1 cellular context compared by ENCODE assay signal in the genomic region with DNA sequence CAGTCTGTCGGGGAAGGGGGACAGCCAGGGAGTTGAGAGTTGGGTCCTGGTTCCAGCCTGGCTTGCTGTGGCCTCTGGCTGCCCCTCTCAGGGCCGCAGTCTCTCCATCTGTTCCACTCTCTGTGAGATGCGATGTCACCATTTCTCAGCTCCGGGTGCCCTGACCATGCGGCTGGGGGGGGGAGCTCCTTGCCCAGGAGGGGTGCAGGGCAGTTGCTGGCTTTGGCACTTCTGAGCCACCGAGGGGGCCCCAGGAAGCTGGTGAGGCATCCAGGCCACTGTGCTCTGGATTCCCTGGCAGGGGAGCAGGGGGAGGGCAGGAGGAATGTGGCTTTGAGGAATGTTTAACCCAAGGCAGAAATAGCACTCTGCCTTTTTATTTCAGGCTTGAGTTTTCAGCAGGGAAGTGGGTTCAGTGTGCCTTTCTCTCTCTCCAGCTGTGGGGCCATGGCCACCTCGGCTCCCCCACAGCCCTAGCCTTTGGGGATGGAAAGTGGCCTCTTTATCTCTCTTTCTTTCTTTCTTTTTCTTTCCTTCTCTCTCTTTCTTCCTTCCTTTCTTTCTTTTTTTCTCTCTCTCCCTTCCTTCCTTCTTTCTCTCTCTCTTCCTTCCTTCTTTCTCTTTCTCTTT.
TF ChIP-seq lines count a peak whose summit lies in the region.

No MANE protein-coding gene starts in this region.

TF ChIP-seq in H1, 55 proteins besides CTCF, POLR2A, EP300 and RAD21:
- TF ChIP-seq TEAD4 (IDR thresholded peaks at IDR 0.05; ENCODE audit: low read depth, low read length) (peak; percentile 67), RFX5 (IDR thresholded peaks at IDR 0.05; ENCODE audit: borderline replicate concordance, low read depth, low read length) (no peak), HDAC2 (IDR thresholded peaks at IDR 0.05; ENCODE audit: borderline replicate concordance in 1 of 2, low read depth in 2 of 2, low read length in 2 of 2) (0 out of 4 replicates have a peak, but pooled peaks of 1 of the 2 experiments have one; percentile 15)
TF ChIP-seq in H1: peak in this region for 2.
